1 cellular context compared by ENCODE assay signal in the genomic region with DNA sequence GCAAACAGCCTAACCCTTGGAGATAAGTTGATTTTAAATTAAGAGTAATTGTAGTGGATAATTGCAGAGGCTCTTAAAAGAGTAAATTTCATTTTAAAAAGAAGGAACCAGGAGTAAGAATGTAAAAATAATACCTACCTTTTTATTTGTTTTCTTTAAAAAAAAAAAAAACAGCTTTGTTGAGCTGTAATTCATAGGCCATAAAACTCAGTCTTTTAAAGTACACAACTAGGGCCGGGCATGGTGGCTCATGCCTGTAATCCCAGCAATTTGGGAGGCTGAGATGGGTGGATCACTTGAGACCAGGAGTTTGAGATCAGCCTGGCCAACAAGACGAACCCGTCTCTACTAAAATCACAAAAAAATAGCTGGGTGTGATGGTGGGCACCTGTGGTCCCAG.
TF ChIP-seq lines count a peak whose summit lies in the region.

No MANE protein-coding gene starts in this region.

TF ChIP-seq in HEK293T, 16 proteins besides CTCF, POLR2A, EP300 and RAD21 (continued from another document):
- TF ChIP-seq ELF4 (IDR thresholded peaks at IDR 0.05), result no peak
